In the genomic region with DNA sequence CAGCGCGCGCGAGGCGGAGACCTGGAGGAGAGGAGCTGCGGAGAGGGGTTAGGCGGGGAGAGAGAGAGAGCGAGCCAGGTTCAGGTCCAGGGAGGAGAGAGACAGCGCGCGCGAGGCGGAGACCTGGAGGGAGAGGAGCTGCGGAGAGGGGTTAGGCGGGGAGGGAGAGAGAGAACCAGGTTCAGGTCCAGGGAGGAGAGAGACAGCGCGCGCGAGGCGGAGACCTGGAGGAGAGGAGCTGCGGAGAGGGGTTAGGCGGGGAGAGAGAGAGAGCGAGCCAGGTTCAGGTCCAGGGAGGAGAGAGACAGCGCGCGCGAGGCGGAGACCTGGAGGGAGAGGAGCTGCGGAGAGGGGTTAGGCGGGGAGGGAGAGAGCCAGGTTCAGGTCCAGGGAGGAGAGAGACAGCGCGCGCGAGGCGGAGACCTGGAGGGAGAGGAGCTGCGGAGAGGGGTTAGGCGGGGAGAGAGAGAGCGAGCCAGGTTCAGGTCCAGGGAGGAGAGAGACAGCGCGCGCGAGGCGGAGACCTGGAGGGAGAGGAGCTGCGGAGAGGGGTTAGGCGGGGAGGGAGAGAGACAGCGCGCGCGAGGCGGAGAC, we compare ENCODE assay signal across 8 cellular contexts. TPM values are rescaled to one million over a fixed set of nuclear protein-coding genes. Genes with fewer than 3 reads are reported as not detected.
DNase-seq lines count a peak whose midpoint lies in the region; ATAC-seq and TF ChIP-seq lines count a peak whose summit lies in the region.
"Not testable (repeated sequence)": the region's sequence is repeated elsewhere in the genome, so short reads cannot be mapped to it uniquely, and the experiment has no call there.

No MANE protein-coding gene starts in this region.

- H3K9me3 ChIP-seq in OCI-LY7 (ENCODE audit: low read length); left ventricle myocardium inferior (replicated peaks); smooth muscle cell (replicated peaks; ENCODE audit: low read depth): not testable (repeated sequence)

- DNase-seq in H7; OCI-LY7 (ENCODE audit: low spot score); activated T-cell treated with anti-CD3 and anti-CD28 coated beads, Interleukin-2, amount 50 U/mL, for 72 hours; choroid plexus epithelial cell (ENCODE audit: low read depth); left ventricle myocardium inferior; naive thymus-derived CD8-positive, alpha-beta T cell; smooth muscle cell (lab: John Stamatoyannopoulos, UW; ENCODE audit: unreplicated experiment): not testable (repeated sequence)

- H3K36me3 Mint-ChIP-seq in activated T-cell treated with anti-CD3 and anti-CD28 coated beads, Interleukin-2, amount 50 U/mL, for 72 hours (ENCODE audit: insufficient read depth in 2 of 2); naive thymus-derived CD8-positive, alpha-beta T cell: not testable (repeated sequence)

- not testable (repeated sequence) for H3K9ac ChIP-seq in smooth muscle cell (ENCODE audit: low read depth)

- H4K20me1 ChIP-seq in OCI-LY7 (ENCODE audit: insufficient read depth, low read length), result not testable (repeated sequence)
- peaks cover 33% of the 10 kb centered on the region for H4K20me1 ChIP-seq in smooth muscle cell (ENCODE audit: low read depth)

- H3K4me1 Mint-ChIP-seq in activated T-cell treated with anti-CD3 and anti-CD28 coated beads, Interleukin-2, amount 50 U/mL, for 72 hours (ENCODE audit: low read depth), result peaks cover 22% of the 10 kb centered on the region
- peaks cover 13 to 31% (median 27%) of the 10 kb centered on the region in 4 donors for H3K4me1 Mint-ChIP-seq in naive thymus-derived CD8-positive, alpha-beta T cell

- TF ChIP-seq CTCF in OCI-LY7 (conservative IDR thresholded peaks at IDR 0.05; ENCODE audit: low read length); choroid plexus epithelial cell (conservative IDR thresholded peaks at IDR 0.05; ENCODE audit: low read depth, low read length); left ventricle myocardium inferior (IDR thresholded peaks at IDR 0.05; ENCODE audit: borderline replicate concordance); smooth muscle cell (IDR thresholded peaks at IDR 0.05; ENCODE audit: borderline replicate concordance, insufficient read depth, poor library complexity, severe bottlenecking): not testable (repeated sequence)

- POLR2A ChIA-PET in OCI-LY7 (lab: Charles Lee), result not testable (repeated sequence)
- POLR2A ChIA-PET in naive thymus-derived CD8-positive, alpha-beta T cell (lab: Charles Lee), result interaction anchor here (0.9 to 3.4 kb wide), 3 partner anchors 10 to 138 kb away, joined by 3 to 15 read pairs (median 5); a partner anchor contains a TSS

- ATAC-seq in activated T-cell treated with anti-CD3 and anti-CD28 coated beads, Interleukin-2, amount 50 U/mL, for 72 hours (replicated peaks in 1 of 2); naive thymus-derived CD8-positive, alpha-beta T cell: not testable (repeated sequence)

- intact Hi-C loops in OCI-LY7 (cut with micrococcal nuclease; ENCODE audit: unreplicated experiment), result loop anchor here (10.0 kb wide), 1 partner anchor 140 kb away; a partner anchor contains a TSS
- intact Hi-C loops in left ventricle myocardium inferior (cut with micrococcal nuclease), result not testable (repeated sequence)

- CTCF ChIA-PET in OCI-LY7 (lab: Charles Lee; ENCODE audit: unreplicated experiment), result not testable (repeated sequence)

- H3K9me3 Mint-ChIP-seq in activated T-cell treated with anti-CD3 and anti-CD28 coated beads, Interleukin-2, amount 50 U/mL, for 72 hours; naive thymus-derived CD8-positive, alpha-beta T cell: not testable (repeated sequence)

- peaks cover 20% of the 10 kb centered on the region for H3K79me2 ChIP-seq in ACC112 (ENCODE audit: control insufficient read depth, insufficient read depth, low read length, unreplicated experiment)
- H3K79me2 ChIP-seq in OCI-LY7 (ENCODE audit: insufficient read depth, low read depth, low read length), result peaks cover 11% of the 10 kb centered on the region; the same call in 1 of the 2 replicates
- peaks cover 14% of the 10 kb centered on the region for H3K79me2 ChIP-seq in smooth muscle cell (ENCODE audit: low read depth)

- peak overlapping the region; percentile 85 to 92 for H3K4me3 Mint-ChIP-seq in activated T-cell treated with anti-CD3 and anti-CD28 coated beads, Interleukin-2, amount 50 U/mL, for 72 hours
- H3K4me3 Mint-ChIP-seq in naive thymus-derived CD8-positive, alpha-beta T cell, result peak overlapping the region; percentile 20 to 92 (median 84)

- H3K27me3 ChIP-seq in ACC112 (ENCODE audit: insufficient read depth, low read length) (peaks cover 11% of the 10 kb centered on the region; the same call in 1 of the 2 replicates), H7 (ENCODE audit: control insufficient read depth, insufficient read depth, low read length) (peaks cover 27% of the 10 kb centered on the region), left ventricle myocardium inferior (ENCODE audit: low read depth) (peaks cover 47% of the 10 kb centered on the region), smooth muscle cell (ENCODE audit: low read depth) (peaks cover 12% of the 10 kb centered on the region)

- not testable (repeated sequence) for H3F3A ChIP-seq in smooth muscle cell (ENCODE audit: low read depth)

- H3K36me3 ChIP-seq in ACC112 (ENCODE audit: insufficient read depth, low read length); H7 (replicated peaks; ENCODE audit: control insufficient read depth, insufficient read depth, low read length); left ventricle myocardium inferior; smooth muscle cell (ENCODE audit: low read depth): not testable (repeated sequence)
- H3K36me3 ChIP-seq in OCI-LY7 (ENCODE audit: insufficient read depth, low read length), result peaks cover 22% of the 10 kb centered on the region; the same call in 1 of the 2 replicates

- not testable (repeated sequence) for H3K9me2 ChIP-seq in OCI-LY7 (ENCODE audit: insufficient read depth, low read length)

- peak overlapping the region; percentile 99 for H3K4me2 ChIP-seq in OCI-LY7 (ENCODE audit: low read length)
- peak overlapping the region; percentile 97 for H3K4me2 ChIP-seq in smooth muscle cell

- BruUV-seq in OCI-LY7 (replicated peaks; lab: Mats Ljungman, UMichigan), result not testable (repeated sequence)

- H3K27ac Mint-ChIP-seq in activated T-cell treated with anti-CD3 and anti-CD28 coated beads, Interleukin-2, amount 50 U/mL, for 72 hours, result not testable (repeated sequence)
- peak overlapping the region in 2 of 10 donors; percentile 65 to 73 for H3K27ac Mint-ChIP-seq in naive thymus-derived CD8-positive, alpha-beta T cell

- peak overlapping the region; percentile 79 for H3K4me3 ChIP-seq in ACC112 (ENCODE audit: low read depth, low read length)
- H3K4me3 ChIP-seq in H7 (ENCODE audit: insufficient read depth, low read depth, low read length), result peak overlapping the region; percentile 64
- not testable (repeated sequence) for H3K4me3 ChIP-seq in OCI-LY7 (ENCODE audit: low read depth, low read length, poor library complexity, severe bottlenecking)
- peak overlapping the region; percentile 71 for H3K4me3 ChIP-seq in choroid plexus epithelial cell (ENCODE audit: low read depth, low read length)
- peak overlapping the region; percentile 99 for H3K4me3 ChIP-seq in left ventricle myocardium inferior
- peak overlapping the region; percentile 96 for H3K4me3 ChIP-seq in smooth muscle cell

- not testable (repeated sequence) for H3K4me1 ChIP-seq in ACC112 (ENCODE audit: control insufficient read depth, insufficient read depth, low read length, unreplicated experiment)
- peaks cover 24% of the 10 kb centered on the region for H3K4me1 ChIP-seq in OCI-LY7 (ENCODE audit: insufficient read depth, low read length, poor library complexity, severe bottlenecking)
- peaks cover 43% of the 10 kb centered on the region for H3K4me1 ChIP-seq in left ventricle myocardium inferior
- peaks cover 15% of the 10 kb centered on the region for H3K4me1 ChIP-seq in smooth muscle cell (ENCODE audit: low read depth)

- not testable (repeated sequence) for H2AFZ ChIP-seq in ACC112 (ENCODE audit: low read length, unreplicated experiment); OCI-LY7 (ENCODE audit: low read length); smooth muscle cell (ENCODE audit: low read depth)

- H3K27ac ChIP-seq in ACC112 (ENCODE audit: low read depth, low read length); OCI-LY7 (ENCODE audit: low read depth, low read length, poor library complexity, severe bottlenecking); left ventricle myocardium inferior (replicated peaks); smooth muscle cell (ENCODE audit: low read depth): not testable (repeated sequence)

- no CpG with 5 or more reads among the region's 50 CpGs for WGBS in smooth muscle cell (ENCODE audit: low lambda C conversion rate)

- H3K27me3 Mint-ChIP-seq in activated T-cell treated with anti-CD3 and anti-CD28 coated beads, Interleukin-2, amount 50 U/mL, for 72 hours (ENCODE audit: low read depth), result not testable (repeated sequence)
- H3K27me3 Mint-ChIP-seq in naive thymus-derived CD8-positive, alpha-beta T cell, result peaks cover 0 to 38% (median 8%) of the 10 kb centered on the region in 5 donors

RNA-seq across cellular contexts. Expression of a gene that starts 31.4 kb away (rescaled TPM):
- total RNA-seq in H7 (2014; rRNA removed; shearing (Covaris generic)), result 20.5 and 24.1 TPM in 2 replicates
- 27.4 and 31.0 TPM in 2 replicates for total RNA-seq in OCI-LY7 (2014; rRNA removed; shearing (Covaris generic))
- total RNA-seq in OCI-LY7 (2022) (58.2 and 58.9 TPM in 2 replicates), left ventricle myocardium inferior (46.2 TPM), smooth muscle cell (22.6 and 30.5 TPM in 2 replicates)
- total RNA-seq in activated T-cell treated with anti-CD3 and anti-CD28 coated beads, Interleukin-2, amount 50 U/mL, for 72 hours, result 10 to 100 TPM; 60.1 to 78.2 TPM
- total RNA-seq in naive thymus-derived CD8-positive, alpha-beta T cell, result 10 to 100 TPM; 93.3 to 99.5 TPM
- polyA plus RNA-seq in naive thymus-derived CD8-positive, alpha-beta T cell, result 10 to 100 TPM; 29.7 to 57.1 (median 42.5) TPM
- 22.9 and 23.6 TPM in 2 replicates for polyA plus RNA-seq in smooth muscle cell

RNA-seq across cellular contexts. Expression of a gene that starts 49.9 kb away (rescaled TPM):
- total RNA-seq in H7 (2014; rRNA removed; shearing (Covaris generic)), result 1.8 and 3.3 TPM in 2 replicates
- 4.3 and 6.9 TPM in 2 replicates for total RNA-seq in OCI-LY7 (2014; rRNA removed; shearing (Covaris generic))
- total RNA-seq in OCI-LY7 (2022) (2.0 and 2.7 TPM in 2 replicates), left ventricle myocardium inferior (0.91 TPM), smooth muscle cell (1.1 and 1.8 TPM in 2 replicates)
- 1 to 10 TPM; 1.3 to 1.8 TPM for total RNA-seq in activated T-cell treated with anti-CD3 and anti-CD28 coated beads, Interleukin-2, amount 50 U/mL, for 72 hours
- 1 to 10 TPM; 2.4 to 2.6 TPM for total RNA-seq in naive thymus-derived CD8-positive, alpha-beta T cell
- 1 to 10 TPM in 2 of 3 donors, under 1 TPM in 1; 0.98 to 3.3 (median 2.4) TPM for polyA plus RNA-seq in naive thymus-derived CD8-positive, alpha-beta T cell
- 0.96 and 1.1 TPM in 2 replicates for polyA plus RNA-seq in smooth muscle cell
